ENCODE assay signal across 18 cellular contexts in genomic region chr2:154195644-154196221, GRCh38.
DNase-seq lines count a peak whose midpoint lies in the region; ATAC-seq and TF ChIP-seq lines count a peak whose summit lies in the region.
"Had no signal": no experiment of that assay in that cellular context is flagged by ENCODE, and none has a peak within 500 bp of the region (broad histone marks: within the 10 kb centered on the region; RNA-seq: fewer than 3 reads in every experiment).

No MANE protein-coding gene starts in this region.

- H3K36me3 Mint-ChIP-seq in Caco-2 (ENCODE audit: insufficient read depth, unreplicated experiment): no peaks in the 10 kb centered on the region
- H3K36me3 Mint-ChIP-seq in activated T-cell treated with anti-CD3 and anti-CD28 coated beads, Interleukin-2, amount 50 U/mL, for 4 hours (ENCODE audit: insufficient read depth): no peaks in the 10 kb centered on the region

- DNase-seq in Caco-2 (peak in 1 of 2 experiments; percentile 5), HS-5 (ENCODE audit: low read depth) (peak; percentile 16), RWPE2 (ENCODE audit: low spot score) (no peak), fibroblast of the aortic adventitia (ENCODE audit: low read depth) (peak; percentile 0), testis (no peak), islet precursor cell (no peak)
- no peak for DNase-seq in stimulated activated CD4-positive, alpha-beta T cell treated with anti-CD3 and anti-CD28 coated beads, Interleukin-4, amount 100 ng/mL, for 24 hours
- DNase-seq in activated T-cell treated with anti-CD3 and anti-CD28 coated beads, Interleukin-2, amount 50 U/mL, for 4 hours: no peak
- DNase-seq: activated CD4-positive, alpha-beta T cell treated with anti-CD3 and anti-CD28 coated beads for 1 hour; activated effector memory CD4-positive, alpha-beta T cell treated with Interleukin-2 at 50 U/mL for 16 hours; effector memory CD8-positive, alpha-beta T cell; kidney glomerular epithelial cell; mesendoderm; NCI-H1694 treated with DMSO at 0.1 percent for 48 hours; stimulated activated CD8-positive, alpha-beta memory T cell treated with anti-CD3 and anti-CD28 coated beads, Interleukin-4, amount 100 ng/mL, for 48 hours had no signal

- H3K4me3 ChIP-seq in Caco-2 (ENCODE audit: low read depth, low read length) (no peak overlapping the region), RWPE2 (ENCODE audit: severe bottlenecking) (no peak overlapping the region), fibroblast of the aortic adventitia (ENCODE audit: low read depth, low read length) (no peak overlapping the region), testis (no peak overlapping the region)
- H3K4me3 ChIP-seq: SK-N-MC, vagina had no signal

- H3K9me3 Mint-ChIP-seq in Caco-2 (ENCODE audit: unreplicated experiment): no peaks in the 10 kb centered on the region
- H3K9me3 Mint-ChIP-seq in activated T-cell treated with anti-CD3 and anti-CD28 coated beads, Interleukin-2, amount 50 U/mL, for 4 hours: peaks cover 5% of the 10 kb centered on the region
- H3K9me3 Mint-ChIP-seq: nephron had no signal

- no peaks in the 10 kb centered on the region for H3K4me1 Mint-ChIP-seq in Caco-2 (ENCODE audit: low read depth, unreplicated experiment)
- no peaks in the 10 kb centered on the region for H3K4me1 Mint-ChIP-seq in activated T-cell treated with anti-CD3 and anti-CD28 coated beads, Interleukin-2, amount 50 U/mL, for 4 hours (ENCODE audit: low read depth)

- H3K36me3 ChIP-seq in Caco-2 (ENCODE audit: control insufficient read depth, insufficient read depth, low read length) (no peaks in the 10 kb centered on the region), RWPE2 (ENCODE audit: low read depth) (no peaks in the 10 kb centered on the region), testis (ENCODE audit: low read depth, missing control alignments) (no peaks in the 10 kb centered on the region)
- H3K36me3 ChIP-seq: vagina had no signal

- POLR2A ChIA-PET in Caco-2 (lab: Charles Lee): no interaction called here

- peak; percentile 73 for ATAC-seq in RWPE2 (ENCODE audit: low read depth)
- ATAC-seq in activated T-cell treated with anti-CD3 and anti-CD28 coated beads, Interleukin-2, amount 50 U/mL, for 4 hours: no peak
- ATAC-seq: effector memory CD8-positive, alpha-beta T cell had no signal

- no peaks in the 10 kb centered on the region for H3K27me3 ChIP-seq in Caco-2 (replicated peaks; ENCODE audit: control insufficient read depth, insufficient read depth, low read length)
- no peaks in the 10 kb centered on the region for H3K27me3 ChIP-seq in RWPE2 (ENCODE audit: insufficient read depth, poor library complexity, severe bottlenecking)
- no peaks in the 10 kb centered on the region for H3K27me3 ChIP-seq in testis
- H3K27me3 ChIP-seq: vagina had no signal

- H3K27ac ChIP-seq in RWPE2 (ENCODE audit: poor library complexity, severe bottlenecking) (peak overlapping the region; percentile 26), testis (no peak overlapping the region)
- H3K27ac ChIP-seq: SK-N-MC, vagina had no signal

- no peak for TF ChIP-seq POLR2A in testis (IDR thresholded peaks at IDR 0.05)

- peak overlapping the region; percentile 64 for H3K27ac Mint-ChIP-seq in Caco-2 (ENCODE audit: unreplicated experiment)
- H3K27ac Mint-ChIP-seq: effector memory CD8-positive, alpha-beta T cell had no signal

- intact Hi-C loops in Caco-2 (cut with micrococcal nuclease; ENCODE audit: unreplicated experiment): no loop called here
- intact Hi-C loops in testis (cut with DNase I; ENCODE audit: low total_unique reads): no loop called here

- H3K9me3 ChIP-seq in Caco-2: no peaks in the 10 kb centered on the region; the same call in 1 of the 2 replicates
- no peaks in the 10 kb centered on the region for H3K9me3 ChIP-seq in RWPE2 (ENCODE audit: severe bottlenecking)
- no peaks in the 10 kb centered on the region for H3K9me3 ChIP-seq in testis
- H3K9me3 ChIP-seq: vagina had no signal

- no peak overlapping the region for H3K4me3 Mint-ChIP-seq in Caco-2 (ENCODE audit: unreplicated experiment)
- H3K4me3 Mint-ChIP-seq in activated T-cell treated with anti-CD3 and anti-CD28 coated beads, Interleukin-2, amount 50 U/mL, for 4 hours: no peak overlapping the region
- H3K4me3 Mint-ChIP-seq: effector memory CD8-positive, alpha-beta T cell; nephron had no signal

- peak in 1 of 2 experiments; percentile 11 for TF ChIP-seq CTCF in Caco-2 (IDR thresholded peaks at IDR 0.05; ENCODE audit: insufficient read depth in 1 of 2, low read depth in 1 of 2, low read length in 1 of 2, severe bottlenecking in 1 of 2, unreplicated experiment in 1 of 2)
- TF ChIP-seq CTCF in RWPE2 (IDR thresholded peaks at IDR 0.05; ENCODE audit: poor library complexity, severe bottlenecking): no peak
- no peak for TF ChIP-seq CTCF in fibroblast of the aortic adventitia (IDR thresholded peaks at IDR 0.05; ENCODE audit: insufficient read depth, low read length)
- TF ChIP-seq CTCF in testis (IDR thresholded peaks at IDR 0.05): no peak

- H3K4me1 ChIP-seq in Caco-2: no peaks in the 10 kb centered on the region
- H3K4me1 ChIP-seq in RWPE2 (ENCODE audit: insufficient read depth, poor library complexity, severe bottlenecking): peaks cover 16% of the 10 kb centered on the region
- H3K4me1 ChIP-seq in testis: no peaks in the 10 kb centered on the region
- H3K4me1 ChIP-seq: vagina had no signal

- H3K27me3 Mint-ChIP-seq in Caco-2 (ENCODE audit: insufficient read depth, unreplicated experiment): no peaks in the 10 kb centered on the region
- H3K27me3 Mint-ChIP-seq in activated T-cell treated with anti-CD3 and anti-CD28 coated beads, Interleukin-2, amount 50 U/mL, for 4 hours (ENCODE audit: low read depth): no peaks in the 10 kb centered on the region
- H3K27me3 Mint-ChIP-seq: effector memory CD8-positive, alpha-beta T cell had no signal

- BruUV-seq in Caco-2 (replicated peaks; lab: Mats Ljungman, UMichigan): no TSS peak

- CTCF ChIA-PET in Caco-2 (lab: Charles Lee): no interaction called here

Comparison
In these comparisons a context has a peak if more than half of its experiments do, and no peak if none do; other contexts are left out.
1. DNase-seq: peak in HS-5 (single experiment) and fibroblast of the aortic adventitia (single experiment); none in RWPE2 (single experiment), stimulated activated CD4-positive, alpha-beta T cell treated with anti-CD3 and anti-CD28 coated beads, Interleukin-4, amount 100 ng/mL, for 24 hours (single experiment), activated T-cell treated with anti-CD3 and anti-CD28 coated beads, Interleukin-2, amount 50 U/mL, for 4 hours (single experiment), testis (single experiment) and islet precursor cell (single experiment).